ENCODE assay signal across 14 cellular contexts in genomic region chr2:234278556-234279286, GRCh38.
A peak's percentile ranks its signal among the peaks of the same experiment; 100 is the strongest.
DNase-seq lines count a peak whose midpoint lies in the region; ATAC-seq and TF ChIP-seq lines count a peak whose summit lies in the region.
"Had no signal": no experiment of that assay in that cellular context is flagged by ENCODE, and none has a peak within 500 bp of the region (broad histone marks: within the 10 kb centered on the region; RNA-seq: fewer than 3 reads in every experiment).

No MANE protein-coding gene starts in this region.

- peaks cover 8% of the 10 kb centered on the region for H3K9me3 Mint-ChIP-seq in activated T-cell treated with anti-CD3 and anti-CD28 coated beads, Interleukin-2, amount 50 U/mL, for 4 hours
- peaks cover 41% of the 10 kb centered on the region for H3K9me3 Mint-ChIP-seq in T-helper 1 cell treated with Interleukin-12 subunit alpha and Interleukin-12 subunit beta and Interleukin-4 antibody, amounts not matched to agents 30 μg/mL and 1 μg/mL, for 36 hours
- H3K9me3 Mint-ChIP-seq in activated naive CD8-positive, alpha-beta T cell treated with anti-CD3 and anti-CD28 coated beads, Interleukin-2, amount 10 ng/mL, durations not matched to agents 7 days and 5 days = peaks cover 16% of the 10 kb centered on the region
- peaks cover 19% of the 10 kb centered on the region for H3K9me3 Mint-ChIP-seq in type B pancreatic cell

- no peak for TF ChIP-seq CTCF in type B pancreatic cell (conservative IDR thresholded peaks at IDR 0.05)

- H3K27ac Mint-ChIP-seq in T-helper 1 cell treated with Interleukin-12 subunit alpha and Interleukin-12 subunit beta and Interleukin-4 antibody, amounts not matched to agents 30 μg/mL and 1 μg/mL, for 36 hours = peak overlapping the region; percentile 92
- peak overlapping the region; percentile 81 for H3K27ac Mint-ChIP-seq in activated naive CD8-positive, alpha-beta T cell treated with anti-CD3 and anti-CD28 coated beads, Interleukin-2, amount 10 ng/mL, durations not matched to agents 7 days and 5 days
- no peak overlapping the region for H3K27ac Mint-ChIP-seq in type B pancreatic cell

- peak; percentile 80 to 81 for ATAC-seq in activated T-cell treated with anti-CD3 and anti-CD28 coated beads, Interleukin-2, amount 50 U/mL, for 4 hours
- peak; percentile 80 for ATAC-seq in activated naive CD8-positive, alpha-beta T cell treated with anti-CD3 and anti-CD28 coated beads, Interleukin-2, amount 10 ng/mL, durations not matched to agents 7 days and 5 days (ENCODE audit: low read depth)
- ATAC-seq: esophagus mucosa, HepG2, left ventricle myocardium superior had no signal

- H3K27me3 Mint-ChIP-seq in activated T-cell treated with anti-CD3 and anti-CD28 coated beads, Interleukin-2, amount 50 U/mL, for 4 hours (ENCODE audit: low read depth) = no peaks in the 10 kb centered on the region
- no peaks in the 10 kb centered on the region for H3K27me3 Mint-ChIP-seq in T-helper 1 cell treated with Interleukin-12 subunit alpha and Interleukin-12 subunit beta and Interleukin-4 antibody, amounts not matched to agents 30 μg/mL and 1 μg/mL, for 36 hours (ENCODE audit: low read depth)
- no peaks in the 10 kb centered on the region for H3K27me3 Mint-ChIP-seq in activated naive CD8-positive, alpha-beta T cell treated with anti-CD3 and anti-CD28 coated beads, Interleukin-2, amount 10 ng/mL, durations not matched to agents 7 days and 5 days
- no peaks in the 10 kb centered on the region for H3K27me3 Mint-ChIP-seq in type B pancreatic cell

- no peaks in the 10 kb centered on the region for H3K36me3 Mint-ChIP-seq in activated T-cell treated with anti-CD3 and anti-CD28 coated beads, Interleukin-2, amount 50 U/mL, for 4 hours (ENCODE audit: insufficient read depth)
- peaks cover 42% of the 10 kb centered on the region for H3K36me3 Mint-ChIP-seq in T-helper 1 cell treated with Interleukin-12 subunit alpha and Interleukin-12 subunit beta and Interleukin-4 antibody, amounts not matched to agents 30 μg/mL and 1 μg/mL, for 36 hours (ENCODE audit: low read depth)
- H3K36me3 Mint-ChIP-seq in activated naive CD8-positive, alpha-beta T cell treated with anti-CD3 and anti-CD28 coated beads, Interleukin-2, amount 10 ng/mL, durations not matched to agents 7 days and 5 days = peaks cover 55% of the 10 kb centered on the region
- no peaks in the 10 kb centered on the region for H3K36me3 Mint-ChIP-seq in type B pancreatic cell

- POLR2A ChIA-PET in activated naive CD8-positive, alpha-beta T cell treated with anti-CD3 and anti-CD28 coated beads, Interleukin-2, amount 10 ng/mL, durations not matched to agents 7 days and 5 days (lab: Charles Lee) = interaction anchor here (0.6 to 1.4 kb wide), 3 partner anchors 11 to 144 kb away, joined by 3 to 5 read pairs (median 5); no protein-coding TSS in a partner anchor

- peaks cover 64% of the 10 kb centered on the region for H3K4me1 Mint-ChIP-seq in activated T-cell treated with anti-CD3 and anti-CD28 coated beads, Interleukin-2, amount 50 U/mL, for 4 hours (ENCODE audit: low read depth)
- peaks cover 72% of the 10 kb centered on the region for H3K4me1 Mint-ChIP-seq in T-helper 1 cell treated with Interleukin-12 subunit alpha and Interleukin-12 subunit beta and Interleukin-4 antibody, amounts not matched to agents 30 μg/mL and 1 μg/mL, for 36 hours (ENCODE audit: low read depth)
- peaks cover 53% of the 10 kb centered on the region for H3K4me1 Mint-ChIP-seq in activated naive CD8-positive, alpha-beta T cell treated with anti-CD3 and anti-CD28 coated beads, Interleukin-2, amount 10 ng/mL, durations not matched to agents 7 days and 5 days
- no peaks in the 10 kb centered on the region for H3K4me1 Mint-ChIP-seq in type B pancreatic cell (ENCODE audit: unreplicated experiment)

- DNase-seq in activated T-cell treated with anti-CD3 and anti-CD28 coated beads, Interleukin-2, amount 50 U/mL, for 4 hours = no peak
- no peak for DNase-seq in activated T-cell treated with anti-CD3 and anti-CD28 coated beads, Interleukin-2, amount 50 U/mL, for 48 hours
- no peak for DNase-seq in activated naive CD8-positive, alpha-beta T cell treated with anti-CD3 and anti-CD28 coated beads, Interleukin-2, amount 10 ng/mL, durations not matched to agents 7 days and 5 days
- DNase-seq in stimulated activated naive CD4-positive, alpha-beta T cell treated with Interleukin-2 at 50 U/mL for 16 hours (lab: John Stamatoyannopoulos, UW) = peak; percentile 22
- DNase-seq in COR-L47 (lab: John Stamatoyannopoulos, UW) (no peak), type B pancreatic cell (ENCODE audit: extremely low spot score, unreplicated experiment) (no peak), NCI-H748 treated with DMSO at 0.1 percent for 48 hours (lab: John Stamatoyannopoulos, UW) (no peak)
- DNase-seq: DMS79 treated with DMSO at 0.1 percent for 48 hours, HCEC 1CT, left ventricle myocardium superior, NCI-H146 had no signal

- H3K4me3 Mint-ChIP-seq in activated T-cell treated with anti-CD3 and anti-CD28 coated beads, Interleukin-2, amount 50 U/mL, for 4 hours = no peak overlapping the region
- peak overlapping the region; percentile 57 for H3K4me3 Mint-ChIP-seq in T-helper 1 cell treated with Interleukin-12 subunit alpha and Interleukin-12 subunit beta and Interleukin-4 antibody, amounts not matched to agents 30 μg/mL and 1 μg/mL, for 36 hours
- H3K4me3 Mint-ChIP-seq in activated naive CD8-positive, alpha-beta T cell treated with anti-CD3 and anti-CD28 coated beads, Interleukin-2, amount 10 ng/mL, durations not matched to agents 7 days and 5 days = peak overlapping the region; percentile 50
- no peak overlapping the region for H3K4me3 Mint-ChIP-seq in type B pancreatic cell

Comparison
In these comparisons a context has a peak if more than half of its experiments do, and no peak if none do; other contexts are left out.
1. H3K4me3 Mint-ChIP-seq: peak in T-helper 1 cell treated with Interleukin-12 subunit alpha and Interleukin-12 subunit beta and Interleukin-4 antibody, amounts not matched to agents 30 μg/mL and 1 μg/mL, for 36 hours (single experiment) and activated naive CD8-positive, alpha-beta T cell treated with anti-CD3 and anti-CD28 coated beads, Interleukin-2, amount 10 ng/mL, durations not matched to agents 7 days and 5 days (single experiment); none in activated T-cell treated with anti-CD3 and anti-CD28 coated beads, Interleukin-2, amount 50 U/mL, for 4 hours (single experiment) and type B pancreatic cell (single experiment).